9 cellular contexts compared by ENCODE assay signal in genomic region chr6:44717431-44717830, GRCh38.
"Had no signal": no experiment of that assay in that cellular context is flagged by ENCODE, and none has a peak within 500 bp of the region (broad histone marks: within the 10 kb centered on the region; RNA-seq: fewer than 3 reads in every experiment).

No MANE protein-coding gene starts in this region.

- H3K4me3 Mint-ChIP-seq: GM23338, H9, HFFc6 had no signal

- H3K9ac ChIP-seq: GM23248 had no signal

- H3K27ac Mint-ChIP-seq: GM23338, HFFc6 had no signal

- ATAC-seq: GM23338, HCT116 had no signal

- H3K4me2 ChIP-seq: GM23338 had no signal

- H3K4me3 ChIP-seq: GM23248, GM23338, HAP-1 had no signal

- H3K36me3 ChIP-seq: HAP-1 had no signal

- H3K4me1 ChIP-seq: HAP-1 had no signal

- DNase-seq: GM23248, GOT3, H7, H9, HCEC 1CT, HFFc6 had no signal

- H2AFZ ChIP-seq: GM23248 had no signal

- H3K27ac ChIP-seq: GM23248 had no signal

- H3K9me3 Mint-ChIP-seq: GM23338, H9, HFFc6 had no signal

- H3K9me3 ChIP-seq: HAP-1 had no signal
